13 cellular contexts compared by ENCODE assay signal in the genomic region with DNA sequence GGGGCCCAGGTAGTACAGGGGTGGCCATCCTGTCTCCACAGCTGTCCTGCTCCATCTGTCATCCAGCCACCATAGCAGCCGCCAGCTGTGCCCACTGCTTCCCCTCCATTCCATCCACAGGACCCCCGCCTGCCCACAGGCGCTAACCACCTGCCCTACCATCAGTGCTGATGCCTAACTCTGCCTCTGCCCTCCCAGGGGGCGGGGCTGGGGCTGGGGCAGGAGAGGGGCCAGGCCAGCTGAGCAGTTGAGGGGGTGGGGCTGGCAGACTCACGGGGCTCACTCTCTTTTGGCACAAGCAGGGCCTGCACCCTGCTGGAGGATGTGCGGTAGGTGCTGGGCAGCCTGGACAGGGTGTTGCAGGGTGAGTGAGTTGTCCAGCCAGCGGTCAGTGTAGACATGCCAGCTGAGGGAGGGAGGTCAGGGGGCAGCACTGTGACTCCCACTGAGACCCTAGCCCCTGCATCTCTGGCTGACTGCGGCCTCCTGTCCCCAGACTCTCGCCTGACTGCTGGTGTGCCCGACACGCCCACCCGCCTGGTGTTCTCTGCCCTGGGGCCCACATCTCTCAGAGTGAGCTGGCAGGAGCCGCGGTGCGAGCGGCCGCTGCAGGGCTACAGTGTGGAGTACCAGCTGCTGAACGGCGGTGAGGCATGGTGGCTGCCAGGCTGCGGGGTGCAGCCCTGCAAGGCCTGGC. TPM values are rescaled to one million over a fixed set of nuclear protein-coding genes. Genes with fewer than 3 reads are reported as not detected.
DNase-seq lines count a peak whose midpoint lies in the region; ATAC-seq, FAIRE-seq and TF ChIP-seq lines count a peak whose summit lies in the region.
"Had no signal": no experiment of that assay in that cellular context is flagged by ENCODE, and none has a peak within 500 bp of the region (broad histone marks: within the 10 kb centered on the region; RNA-seq: fewer than 3 reads in every experiment).

No MANE protein-coding gene starts in this region.

- H4K20me1 ChIP-seq in DND-41 (ENCODE audit: insufficient read depth, low read length), result no peaks in the 10 kb centered on the region

- no peaks in the 10 kb centered on the region; the same call in 1 of the 2 replicates for H3K4me1 ChIP-seq in BE2C
- peaks cover 20% of the 10 kb centered on the region for H3K4me1 ChIP-seq in DND-41 (ENCODE audit: insufficient read depth, low read length)
- peaks cover 43% of the 10 kb centered on the region for H3K4me1 ChIP-seq in SJCRH30
- H3K4me1 ChIP-seq in right lobe of liver, result peaks cover 0 to 12% (median 5%) of the 10 kb centered on the region in 4 donors
- peaks cover 11 to 14% of the 10 kb centered on the region in 2 donors for H3K4me1 ChIP-seq in thyroid gland

- no peak for TF ChIP-seq CTCF in BE2C (IDR thresholded peaks at IDR 0.05; ENCODE audit: low read depth, low read length)
- TF ChIP-seq CTCF in DND-41 (IDR thresholded peaks at IDR 0.05; ENCODE audit: borderline replicate concordance, extremely low read depth, low read length, poor library complexity, severe bottlenecking), result no peak
- TF ChIP-seq CTCF in right lobe of liver (IDR thresholded peaks at IDR 0.05), result no peak
- no peak for TF ChIP-seq CTCF in thyroid gland (IDR thresholded peaks at IDR 0.05)
- no peak for TF ChIP-seq CTCF in D721Med (IDR thresholded peaks at IDR 0.05; ENCODE audit: insufficient read depth, missing control alignments)

- no peak overlapping the region for H3K4me3 ChIP-seq in BE2C (ENCODE audit: low read depth, low read length)
- H3K4me3 ChIP-seq in DND-41 (ENCODE audit: low read depth in 1 of 2, low read length in 2 of 2), result no peak overlapping the region
- peak overlapping the region; percentile 48 for H3K4me3 ChIP-seq in SJCRH30
- no peak overlapping the region for H3K4me3 ChIP-seq in right lobe of liver
- no peak overlapping the region for H3K4me3 ChIP-seq in thyroid gland (replicated peaks in 1 of 3)
- H3K4me3 ChIP-seq: coronary artery had no signal

- H2AFZ ChIP-seq in DND-41 (ENCODE audit: low read depth, low read length), result no peak overlapping the region

- 53% methylated on average over 3 of the region's 20 CpGs for WGBS in right lobe of liver (ENCODE audit: insufficient coverage, low coverage, low lambda C conversion rate, missing lambda C conversion rate)
- 79 to 97% methylated on average over 11 to 19 of the region's 20 CpGs for WGBS in thyroid gland, 2 donors

- H3K9ac ChIP-seq in DND-41 (ENCODE audit: low read depth, low read length), result no peak overlapping the region

- H3K9me3 ChIP-seq in BE2C (no peaks in the 10 kb centered on the region), DND-41 (ENCODE audit: insufficient read depth, low read length, severe bottlenecking) (no peaks in the 10 kb centered on the region), SJCRH30 (replicated peaks) (no peaks in the 10 kb centered on the region), right lobe of liver (no peaks in the 10 kb centered on the region), thyroid gland (no peaks in the 10 kb centered on the region)
- H3K9me3 ChIP-seq: Caco-2 had no signal

- FAIRE-seq in D721Med (lab: Jason Lieb, UNC), result no peak
- FAIRE-seq: islet of Langerhans had no signal

- H3K27me3 ChIP-seq in BE2C, result no peaks in the 10 kb centered on the region
- no peaks in the 10 kb centered on the region for H3K27me3 ChIP-seq in DND-41 (ENCODE audit: insufficient read depth, low read length, poor library complexity)
- no peaks in the 10 kb centered on the region for H3K27me3 ChIP-seq in SJCRH30
- H3K27me3 ChIP-seq in right lobe of liver, result no peaks in the 10 kb centered on the region
- no peaks in the 10 kb centered on the region for H3K27me3 ChIP-seq in thyroid gland

- H3K36me3 ChIP-seq in BE2C (no peaks in the 10 kb centered on the region), DND-41 (ENCODE audit: insufficient read depth, low read length) (peaks cover 11% of the 10 kb centered on the region), SJCRH30 (no peaks in the 10 kb centered on the region), right lobe of liver (peaks cover 0 to 4% (median 0%) of the 10 kb centered on the region in 4 donors), thyroid gland (peaks cover 0 to 3% of the 10 kb centered on the region in 2 donors)

- TF ChIP-seq POLR2A in right lobe of liver (IDR thresholded peaks at IDR 0.05) (no peak), thyroid gland (IDR thresholded peaks at IDR 0.05) (no peak)

- H3K4me2 ChIP-seq in DND-41 (ENCODE audit: insufficient read depth, low read length), result no peak overlapping the region

- ATAC-seq in DND-41 (ENCODE audit: insufficient read depth, low read depth) (no peak), right lobe of liver (peak; percentile 2 to 24 (median 18))

- no peak overlapping the region for H3K27ac ChIP-seq in DND-41 (ENCODE audit: low read length)
- H3K27ac ChIP-seq in SJCRH30, result peak overlapping the region; percentile 85
- no peak overlapping the region for H3K27ac ChIP-seq in right lobe of liver
- no peak overlapping the region for H3K27ac ChIP-seq in thyroid gland
- H3K27ac ChIP-seq: coronary artery had no signal

- intact Hi-C loops in right lobe of liver (cut with DNase I) (loop anchor here in 1 of 2 donors (10.0 kb wide), 1 partner anchor 69 kb away; no protein-coding TSS in a partner anchor), thyroid gland (cut with DNase I) (no loop called here)

- H3K79me2 ChIP-seq in DND-41 (ENCODE audit: insufficient read depth, low read length), result no peaks in the 10 kb centered on the region

- DNase-seq in BE2C (peak; percentile 75), DND-41 (peak; percentile 35), SJCRH30 (peak; percentile 99), right lobe of liver (peak in 2 of 3 donors; percentile 35 to 56), cerebellar nuclear complex (lab: John Stamatoyannopoulos, UW) (no peak), thyroid gland (no peak), D721Med (ENCODE audit: insufficient read length, low spot score) (no peak)
- DNase-seq: activated CD4-positive, alpha-beta T cell treated with anti-CD3 and anti-CD28 coated beads, Interleukin-2, amount 50 U/mL, for 1 hour; Caco-2; GOT3; stimulated activated naive CD4-positive, alpha-beta T cell treated with Interleukin-2 at 50 U/mL for 16 hours had no signal

RNA-seq across cellular contexts. Expression of a gene that starts 9.6 kb away (rescaled TPM):
- polyA plus RNA-seq in BE2C (2012; ENCODE audit: insufficient read depth, insufficient read length, low read depth), result 20.7 TPM
- total RNA-seq in SJCRH30 (2014; rRNA removed; shearing (Covaris generic)), result 29.0 and 31.5 TPM in 2 replicates
- total RNA-seq in right lobe of liver (10 to 100 TPM; 38.6 to 87.4 (median 76.9) TPM), thyroid gland (10 to 100 TPM; 15.4 to 28.5 (median 24.9) TPM)

RNA-seq across cellular contexts. Expression of a gene that starts 29.3 kb away (rescaled TPM):
- polyA plus RNA-seq in BE2C (2012; ENCODE audit: insufficient read depth, insufficient read length, low read depth), result 27.3 TPM
- 40.6 and 51.4 TPM in 2 replicates for total RNA-seq in SJCRH30 (2014; rRNA removed; shearing (Covaris generic))
- 10 to 100 TPM in 4 of 6 experiments, 1 to 10 TPM in 2; 5.8 to 29.2 (median 11.1) TPM for total RNA-seq in right lobe of liver
- 10 to 100 TPM; 32.5 to 61.4 (median 47.9) TPM for total RNA-seq in thyroid gland

RNA-seq across cellular contexts. Expression of a gene that starts 34.1 kb away (rescaled TPM):
- 2.8 TPM for polyA plus RNA-seq in BE2C (2012; ENCODE audit: insufficient read depth, insufficient read length, low read depth)
- 4.3 and 8.8 TPM in 2 replicates for total RNA-seq in SJCRH30 (2014; rRNA removed; shearing (Covaris generic))
- total RNA-seq in right lobe of liver (1 to 10 TPM in 5 of 6 experiments, under 1 TPM in 1; 0.92 to 4.1 (median 2.0) TPM), thyroid gland (10 to 100 TPM; 19.7 to 27.3 (median 23.1) TPM)

Comparison
In these comparisons a context has a peak if more than half of its experiments do, and no peak if none do; other contexts are left out.
1. DNase-seq: peak in BE2C (single experiment), DND-41 (single experiment), SJCRH30 (2 of 2) and right lobe of liver (2 of 3); none in cerebellar nuclear complex (0 of 2), thyroid gland (0 of 2) and D721Med (single experiment).